12 cellular contexts compared by ENCODE assay signal in the genomic region with DNA sequence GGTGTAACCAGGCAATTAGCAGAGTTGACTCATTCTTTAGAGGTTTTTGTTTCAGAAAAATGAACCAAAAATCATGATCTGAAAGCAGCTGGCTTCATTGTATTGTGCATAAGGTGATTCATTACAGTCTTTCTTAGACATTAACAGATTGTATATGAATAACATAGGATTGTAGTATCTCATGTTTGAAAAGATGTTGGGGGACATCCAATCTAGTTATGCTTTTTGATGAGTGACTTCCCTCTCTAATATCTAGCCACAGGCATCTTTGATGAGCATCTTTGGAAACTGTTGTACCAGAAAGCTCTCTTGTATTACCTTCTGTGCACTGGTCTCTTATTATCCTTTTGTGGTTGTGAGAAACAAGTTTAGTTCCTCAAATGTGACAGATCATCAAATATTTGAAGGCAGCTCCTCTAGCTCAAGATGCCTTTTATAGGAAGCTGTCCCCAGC. TPM values are rescaled to one million over a fixed set of nuclear protein-coding genes. Genes with fewer than 3 reads are reported as not detected.
DNase-seq lines count a peak whose midpoint lies in the region; ATAC-seq lines count a peak whose summit lies in the region.
"Had no signal": no experiment of that assay in that cellular context is flagged by ENCODE, and none has a peak within 500 bp of the region (broad histone marks: within the 10 kb centered on the region; RNA-seq: fewer than 3 reads in every experiment).

No MANE protein-coding gene starts in this region.

- H4K20me1 ChIP-seq in Karpas-422 (ENCODE audit: insufficient read depth, low read depth, low read length) = 0 out of 2 replicates have a peak, but pooled peaks cover 4% of the 10 kb centered on the region

- H3K36me3 ChIP-seq in Karpas-422 (ENCODE audit: insufficient read depth, low read length) = no peaks in the 10 kb centered on the region

- no peak overlapping the region for H3K4me2 ChIP-seq in Karpas-422 (ENCODE audit: low read depth, low read length, poor library complexity, severe bottlenecking)

- H3K9me3 ChIP-seq in Karpas-422 (ENCODE audit: low read length) = no peaks in the 10 kb centered on the region
- H3K9me3 ChIP-seq: body of pancreas had no signal

- peaks cover 0 to 4% of the 10 kb centered on the region in 2 donors for H3K36me3 Mint-ChIP-seq in naive B cell

- no peak overlapping the region for H3K27ac ChIP-seq in Karpas-422 (ENCODE audit: low read length)
- H3K27ac ChIP-seq: body of pancreas, SK-N-MC had no signal

- H2AFZ ChIP-seq in Karpas-422 (ENCODE audit: low read length) = no peak overlapping the region

- H3K9me3 Mint-ChIP-seq in naive B cell = peaks cover 0 to 3% (median 0%) of the 10 kb centered on the region in 7 donors

- H3K9me2 ChIP-seq in Karpas-422 (replicated peaks; ENCODE audit: insufficient read depth, low read length) = no peaks in the 10 kb centered on the region

- peaks cover 50 to 77% (median 61%) of the 10 kb centered on the region in 3 donors for H3K4me1 Mint-ChIP-seq in naive B cell

- peak overlapping the region; percentile 10 to 93 (median 50) for H3K27ac Mint-ChIP-seq in naive B cell

- H3K4me1 ChIP-seq in Karpas-422 (ENCODE audit: low read length) = peaks cover 6% of the 10 kb centered on the region; the same call in 1 of the 2 replicates

- peak; percentile 74 for DNase-seq in MV-4-11 (lab: John Stamatoyannopoulos, UW)
- DNase-seq in naive B cell = peak; percentile 18
- no peak for DNase-seq in GM03348 (ENCODE audit: low spot score)
- DNase-seq in GDM1 (lab: John Stamatoyannopoulos, UW) = no peak
- no peak for DNase-seq in Karpas-422
- DNase-seq: body of pancreas, NCI-H446 treated with DMSO at 0.1 percent for 48 hours had no signal

- no peak overlapping the region for H3K4me3 ChIP-seq in Karpas-422 (ENCODE audit: low read length)
- H3K4me3 ChIP-seq: body of pancreas, K562, SK-N-MC had no signal

- H3K27me3 Mint-ChIP-seq in naive B cell = no peaks in the 10 kb centered on the region

- H3K9ac ChIP-seq in Karpas-422 (ENCODE audit: low read length) = no peak overlapping the region

- H3K4me3 Mint-ChIP-seq in naive B cell = peak overlapping the region in 5 of 8 donors; percentile 31 to 74 (median 57)

- no peaks in the 10 kb centered on the region for H3K79me2 ChIP-seq in Karpas-422 (ENCODE audit: low read length)

- ATAC-seq in GM18861 (IDR thresholded peaks at IDR 0.05; ENCODE audit: unreplicated experiment) = peak; percentile 56
- peak; percentile 39 for ATAC-seq in GM21576 (IDR thresholded peaks at IDR 0.05; ENCODE audit: unreplicated experiment)
- peak; percentile 72 to 75 for ATAC-seq in naive B cell (ENCODE audit: low read depth in 2 of 2)
- ATAC-seq: body of pancreas, K562, sciatic nerve had no signal

- H3K27me3 ChIP-seq in Karpas-422 (ENCODE audit: low read length) = no peaks in the 10 kb centered on the region
- H3K27me3 ChIP-seq: body of pancreas had no signal

RNA-seq across cellular contexts. Expression of a gene that starts 8.3 kb away (rescaled TPM):
- 10 to 100 TPM in 5 of 6 donors, 1 to 10 TPM in 1; 5.9 to 18.8 (median 12.9) TPM for polyA plus RNA-seq in naive B cell (ENCODE audit: low read depth in 6 of 6)
- total RNA-seq in Karpas-422 (2014; rRNA removed; shearing (Covaris generic); ENCODE audit: low replicate concordance) = 1.4 and 2.0 TPM in 2 replicates

Comparison
In these comparisons a context has a peak if more than half of its experiments do, and no peak if none do; other contexts are left out.
1. DNase-seq: peak in MV-4-11 (single experiment) and naive B cell (single experiment); none in GM03348 (single experiment), GDM1 (single experiment) and Karpas-422 (single experiment).
2. Peak in every context shown above with its lines, with median percentiles within 50 percentile points of each other: ATAC-seq.